In genomic region chr6:133997267-133997666, GRCh38 we compare ENCODE assay signal across 25 cellular contexts. TPM values are rescaled to one million over a fixed set of nuclear protein-coding genes. Genes with fewer than 3 reads are reported as not detected.
"Had no signal": no experiment of that assay in that cellular context is flagged by ENCODE, and none has a peak within 500 bp of the region (broad histone marks: within the 10 kb centered on the region; RNA-seq: fewer than 3 reads in every experiment).

No MANE protein-coding gene starts in this region.

- H3K27ac ChIP-seq: RWPE1 had no signal

- ATAC-seq: activated CD4-positive, alpha-beta T cell treated with anti-CD3 and anti-CD28 coated beads for 36 hours; activated CD4-positive, CD25-positive, alpha-beta regulatory T cell treated with anti-CD3 and anti-CD28 coated beads, Interleukin-2, amount 50 U/mL, for 24 hours; activated CD8-positive, alpha-beta T cell treated with anti-CD3 and anti-CD28 coated beads, Interleukin-2, amount 10 ng/mL, durations not matched to agents 7 days and 5 days; activated naive CD4-positive, alpha-beta T cell treated with anti-CD3 and anti-CD28 coated beads, Interleukin-2, amount 50 U/mL, for 72 hours; Right ventricle myocardium inferior had no signal

- DNase-seq: activated CD4-positive, alpha-beta T cell treated with anti-CD3 and anti-CD28 coated beads for 36 hours; activated CD4-positive, alpha-beta T cell treated with anti-CD3 and anti-CD28 coated beads, Interleukin-2, amount 10 ng/mL, durations not matched to agents 7 days and 5 days; activated CD4-positive, alpha-beta T cell treated with anti-CD3 and anti-CD28 coated beads, Interleukin-2, amount 50 U/mL, for 48 hours; activated CD8-positive, alpha-beta T cell treated with anti-CD3 and anti-CD28 coated beads, Interleukin-2, amount 10 ng/mL, durations not matched to agents 7 days and 5 days; activated gamma-delta T cell; activated naive CD4-positive, alpha-beta T cell treated with Interleukin-2 at 50 U/mL for 16 hours; activated T-cell treated with anti-CD3 and anti-CD28 coated beads, Interleukin-2, amount 50 U/mL, for 24 hours; anterior cingulate cortex; central memory CD4-positive, alpha-beta T cell; NCI-H1092 treated with DMSO at 0.1 percent for 48 hours; NCI-H1417; NCI-H187 treated with DMSO at 0.1 percent for 48 hours; NCI-H2081; NCI-H345; NCI-H524 treated with DMSO at 0.1 percent for 48 hours; SIG-M5; T1000 had no signal

- FAIRE-seq: RCC 7860 had no signal

RNA-seq across cellular contexts. Expression of gene SLC2A12, which starts 55.2 kb away (rescaled TPM):
- total RNA-seq: activated T-helper 2 cell treated with anti-CD3 and anti-CD28 coated beads, Interferon-gamma antibody, Interleukin-2, Interleukin-4, amounts not matched to agents 10 μg/mL and 5 μg/mL and 100 μg/mL, durations not matched to agents 14 hours and 24 hours and 36 hours; T-helper 1 cell treated with Interleukin-12 subunit alpha and Interleukin-12 subunit beta and Interleukin-4 antibody, amounts not matched to agents 30 ng/mL and 1 ng/mL, for 36 hours; T-helper 2 cell treated with Interferon-gamma antibody and Interleukin-4, amounts not matched to agents 100 ng/mL and 5 ng/mL, for 36 hours had no signal
